ENCODE assay signal across 1 cellular context in genomic region chr14:99035712-99036593, GRCh38.
TF ChIP-seq lines count a peak whose summit lies in the region.

No MANE protein-coding gene starts in this region.

TF ChIP-seq in liver, 16 proteins besides CTCF, POLR2A, EP300 and RAD21 (continued from another document):
- TF ChIP-seq REST (IDR thresholded peaks at IDR 0.05) (no peak), TAF1 (conservative IDR thresholded peaks at IDR 0.05) (no peak), ATF3 (IDR thresholded peaks at IDR 0.05) (no peak)
